ENCODE assay signal across 30 cellular contexts in the genomic region with DNA sequence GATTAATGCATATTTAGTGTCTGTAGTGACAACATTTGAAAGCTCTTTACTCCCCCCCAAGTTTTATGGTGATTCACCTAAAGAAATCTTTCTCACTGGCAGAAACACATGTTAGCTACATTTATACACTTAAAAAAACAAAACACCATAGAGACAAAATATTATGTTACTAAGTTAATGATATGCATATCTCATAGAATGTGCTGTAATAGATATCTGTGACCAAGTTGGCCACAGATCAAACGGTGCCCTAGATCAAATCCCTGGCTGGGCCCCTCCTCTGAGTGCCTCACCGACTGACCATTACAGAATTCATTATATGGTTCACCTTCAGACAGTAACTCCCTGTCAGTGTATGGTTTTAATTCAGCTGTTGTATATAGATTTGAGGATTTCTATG.
DNase-seq lines count a peak whose midpoint lies in the region; ATAC-seq and TF ChIP-seq lines count a peak whose summit lies in the region.
"Had no signal": no experiment of that assay in that cellular context is flagged by ENCODE, and none has a peak within 500 bp of the region (broad histone marks: within the 10 kb centered on the region; RNA-seq: fewer than 3 reads in every experiment).

No MANE protein-coding gene starts in this region.

- no peaks in the 10 kb centered on the region for H3K9me3 ChIP-seq in MG63
- H3K9me3 ChIP-seq: BLaER1, gastrocnemius medialis had no signal

- intact Hi-C loops in activated CD8-positive, alpha-beta T cell treated with anti-CD3 and anti-CD28 coated beads for 36 hours (cut with micrococcal nuclease), result no loop called here

- H3K4me3 ChIP-seq in MG63 (no peak overlapping the region), choroid plexus epithelial cell (ENCODE audit: low read depth, low read length) (no peak overlapping the region)
- H3K4me3 ChIP-seq: BLaER1, gastrocnemius medialis, GM23338, lung had no signal

- DNase-seq in ELR (ENCODE audit: low read depth), result peak; percentile 35
- peak; percentile 44 for DNase-seq in MG63
- peak; percentile 50 for DNase-seq in choroid plexus epithelial cell (ENCODE audit: low read depth)
- DNase-seq in iris pigment epithelial cell (ENCODE audit: low read depth), result peak; percentile 59
- no peak for DNase-seq in progenitor cell of endocrine pancreas (ENCODE audit: low spot score, unreplicated experiment)
- DNase-seq in activated CD8-positive, alpha-beta T cell treated with anti-CD3 and anti-CD28 coated beads for 36 hours, result no peak
- no peak for DNase-seq in AML-193 (lab: John Stamatoyannopoulos, UW)
- DNase-seq: activated CD8-positive, alpha-beta T cell treated with anti-CD3 and anti-CD28 coated beads, Interleukin-2, amount 10 ng/mL, durations not matched to agents 7 days and 5 days; activated naive CD4-positive, alpha-beta T cell treated with anti-CD3 and anti-CD28 coated beads, Interleukin-2, amount 50 U/mL, for 16 hours; amniotic stem cell; cortex of kidney; effector memory CD8-positive, alpha-beta T cell; gastrocnemius medialis; KG1; NCI-H1436; NCI-H2081; NCI-H226; NCI-H69; SHP77; SW 1271; T-helper 9 cell; trophoblast cell had no signal

- H3K36me3 Mint-ChIP-seq in progenitor cell of endocrine pancreas (ENCODE audit: insufficient read depth), result no peaks in the 10 kb centered on the region
- no peaks in the 10 kb centered on the region for H3K36me3 Mint-ChIP-seq in activated CD8-positive, alpha-beta T cell treated with anti-CD3 and anti-CD28 coated beads for 36 hours (ENCODE audit: low read depth)
- H3K36me3 Mint-ChIP-seq: natural killer cell treated with Interleukin-12 subunit alpha and Interleukin-12 subunit beta and Interleukin-15 and Interleukin-18, amount 100 ng/mL, for 72 hours; stimulated activated memory B cell treated with anti-CD40 and anti-IgM and Interleukin-4, amounts not matched to agents 10 μg/mL and 1 μg/mL and 100 μg/mL, for 72 hours had no signal

- POLR2A ChIA-PET in activated CD8-positive, alpha-beta T cell treated with anti-CD3 and anti-CD28 coated beads for 36 hours (lab: Charles Lee), result no interaction called here

- TF ChIP-seq CTCF in choroid plexus epithelial cell (conservative IDR thresholded peaks at IDR 0.05; ENCODE audit: low read depth, low read length) (no peak), progenitor cell of endocrine pancreas (IDR thresholded peaks at IDR 0.05; ENCODE audit: unreplicated experiment) (no peak)
- no peak for TF ChIP-seq CTCF in activated CD8-positive, alpha-beta T cell treated with anti-CD3 and anti-CD28 coated beads for 36 hours (IDR thresholded peaks at IDR 0.05)

- H3K27me3 ChIP-seq in MG63, result no peaks in the 10 kb centered on the region
- H3K27me3 ChIP-seq: BLaER1, gastrocnemius medialis had no signal

- ATAC-seq in activated CD8-positive, alpha-beta T cell treated with anti-CD3 and anti-CD28 coated beads for 36 hours, result no peak
- ATAC-seq in HG02610 (IDR thresholded peaks at IDR 0.05; ENCODE audit: unreplicated experiment), result no peak
- ATAC-seq: activated CD8-positive, alpha-beta T cell treated with anti-CD3 and anti-CD28 coated beads, Interleukin-2, amount 10 ng/mL, durations not matched to agents 7 days and 5 days; activated T-helper 17 cell treated with anti-CD3 and anti-CD28 coated beads, Interleukin-2, amount 50 U/mL, for 72 hours; effector memory CD8-positive, alpha-beta T cell; gastrocnemius medialis; GM23338; natural killer cell treated with Interleukin-12 subunit alpha and Interleukin-12 subunit beta and Interleukin-15 and Interleukin-18, amount 100 ng/mL, for 72 hours; Panc1; stimulated activated memory B cell treated with anti-CD40 and anti-IgM and Interleukin-4, amounts not matched to agents 10 μg/mL and 1 μg/mL and 100 μg/mL, for 72 hours had no signal

- no peak overlapping the region for H3K27ac Mint-ChIP-seq in progenitor cell of endocrine pancreas
- no peak overlapping the region for H3K27ac Mint-ChIP-seq in activated CD8-positive, alpha-beta T cell treated with anti-CD3 and anti-CD28 coated beads for 36 hours
- H3K27ac Mint-ChIP-seq: activated CD8-positive, alpha-beta T cell treated with anti-CD3 and anti-CD28 coated beads, Interleukin-2, amount 10 ng/mL, durations not matched to agents 7 days and 5 days; activated T-helper 17 cell treated with anti-CD3 and anti-CD28 coated beads, Interleukin-2, amount 50 U/mL, for 72 hours; effector memory CD8-positive, alpha-beta T cell; GM23338; natural killer cell treated with Interleukin-12 subunit alpha and Interleukin-12 subunit beta and Interleukin-15 and Interleukin-18, amount 100 ng/mL, for 72 hours; stimulated activated memory B cell treated with anti-CD40 and anti-IgM and Interleukin-4, amounts not matched to agents 10 μg/mL and 1 μg/mL and 100 μg/mL, for 72 hours had no signal

- H3K27me3 Mint-ChIP-seq in progenitor cell of endocrine pancreas, result no peaks in the 10 kb centered on the region
- H3K27me3 Mint-ChIP-seq in activated CD8-positive, alpha-beta T cell treated with anti-CD3 and anti-CD28 coated beads for 36 hours, result no peaks in the 10 kb centered on the region
- H3K27me3 Mint-ChIP-seq: activated T-helper 17 cell treated with anti-CD3 and anti-CD28 coated beads, Interleukin-2, amount 50 U/mL, for 72 hours; effector memory CD8-positive, alpha-beta T cell; natural killer cell treated with Interleukin-12 subunit alpha and Interleukin-12 subunit beta and Interleukin-15 and Interleukin-18, amount 100 ng/mL, for 72 hours; stimulated activated memory B cell treated with anti-CD40 and anti-IgM and Interleukin-4, amounts not matched to agents 10 μg/mL and 1 μg/mL and 100 μg/mL, for 72 hours had no signal

- H3K4me1 Mint-ChIP-seq in progenitor cell of endocrine pancreas (ENCODE audit: low read depth), result peaks cover 11% of the 10 kb centered on the region
- no peaks in the 10 kb centered on the region for H3K4me1 Mint-ChIP-seq in activated CD8-positive, alpha-beta T cell treated with anti-CD3 and anti-CD28 coated beads for 36 hours (ENCODE audit: low read depth)
- H3K4me1 Mint-ChIP-seq: activated T-helper 17 cell treated with anti-CD3 and anti-CD28 coated beads, Interleukin-2, amount 50 U/mL, for 72 hours; GM23338; stimulated activated memory B cell treated with anti-CD40 and anti-IgM and Interleukin-4, amounts not matched to agents 10 μg/mL and 1 μg/mL and 100 μg/mL, for 72 hours had no signal

- CTCF ChIA-PET in activated CD8-positive, alpha-beta T cell treated with anti-CD3 and anti-CD28 coated beads for 36 hours (lab: Charles Lee), result no interaction called here

- H3K9me3 Mint-ChIP-seq in progenitor cell of endocrine pancreas (ENCODE audit: low read depth), result no peaks in the 10 kb centered on the region
- no peaks in the 10 kb centered on the region for H3K9me3 Mint-ChIP-seq in activated CD8-positive, alpha-beta T cell treated with anti-CD3 and anti-CD28 coated beads for 36 hours
- H3K9me3 Mint-ChIP-seq: GM23338; stimulated activated memory B cell treated with anti-CD40 and anti-IgM and Interleukin-4, amounts not matched to agents 10 μg/mL and 1 μg/mL and 100 μg/mL, for 72 hours had no signal

- no peaks in the 10 kb centered on the region for H3K36me3 ChIP-seq in MG63
- H3K36me3 ChIP-seq: BLaER1, gastrocnemius medialis had no signal

- H3K4me3 Mint-ChIP-seq in progenitor cell of endocrine pancreas (ENCODE audit: low read depth), result no peak overlapping the region
- no peak overlapping the region for H3K4me3 Mint-ChIP-seq in activated CD8-positive, alpha-beta T cell treated with anti-CD3 and anti-CD28 coated beads for 36 hours
- H3K4me3 Mint-ChIP-seq: activated CD8-positive, alpha-beta T cell treated with anti-CD3 and anti-CD28 coated beads, Interleukin-2, amount 10 ng/mL, durations not matched to agents 7 days and 5 days; activated T-helper 17 cell treated with anti-CD3 and anti-CD28 coated beads, Interleukin-2, amount 50 U/mL, for 72 hours; effector memory CD8-positive, alpha-beta T cell; GM23338; natural killer cell treated with Interleukin-12 subunit alpha and Interleukin-12 subunit beta and Interleukin-15 and Interleukin-18, amount 100 ng/mL, for 72 hours; stimulated activated memory B cell treated with anti-CD40 and anti-IgM and Interleukin-4, amounts not matched to agents 10 μg/mL and 1 μg/mL and 100 μg/mL, for 72 hours had no signal

Comparison
In these comparisons a context has a peak if more than half of its experiments do, and no peak if none do; other contexts are left out.
1. DNase-seq: peak in ELR (single experiment), MG63 (single experiment), choroid plexus epithelial cell (single experiment) and iris pigment epithelial cell (single experiment); none in progenitor cell of endocrine pancreas (single experiment), activated CD8-positive, alpha-beta T cell treated with anti-CD3 and anti-CD28 coated beads for 36 hours (single experiment) and AML-193 (0 of 2).